ENCODE assay signal across 22 cellular contexts in the genomic region with DNA sequence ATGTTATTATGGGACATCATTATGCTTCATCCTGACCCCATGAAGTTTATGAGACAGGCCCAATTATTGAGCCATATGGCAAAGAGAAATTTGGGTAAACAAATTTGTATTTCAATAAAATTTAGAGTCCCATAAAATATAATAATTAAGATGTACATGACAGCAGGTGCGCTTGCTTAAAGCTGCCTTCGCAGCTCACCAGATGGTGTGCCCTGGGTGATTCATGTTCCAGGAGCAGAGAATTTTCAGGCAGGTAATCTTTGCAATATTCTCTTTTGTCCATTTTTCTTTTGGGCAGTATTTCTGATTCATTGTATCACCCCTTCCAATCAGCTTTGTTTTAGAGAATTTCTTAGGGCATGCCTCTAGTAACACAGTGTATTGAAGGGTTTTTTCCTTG.
"Had no signal": no experiment of that assay in that cellular context is flagged by ENCODE, and none has a peak within 500 bp of the region (broad histone marks: within the 10 kb centered on the region; RNA-seq: fewer than 3 reads in every experiment).

No MANE protein-coding gene starts in this region.

- H3K27me3 ChIP-seq: ovary had no signal

- DNase-seq: activated CD4-positive, alpha-beta memory T cell treated with anti-CD3 and anti-CD28 coated beads for 36 hours; activated CD4-positive, alpha-beta T cell treated with anti-CD3 and anti-CD28 coated beads for 48 hours; activated CD4-positive, CD25-positive, alpha-beta regulatory T cell; activated effector memory CD4-positive, alpha-beta T cell treated with Interleukin-2 at 50 U/mL for 16 hours; activated naive CD4-positive, alpha-beta T cell treated with anti-CD3 and anti-CD28 coated beads for 36 hours; activated naive CD8-positive, alpha-beta T cell treated with anti-CD3 and anti-CD28 coated beads, Interleukin-2, amount 10 ng/mL, durations not matched to agents 7 days and 5 days; activated T-cell treated with anti-CD3 and anti-CD28 coated beads, Interleukin-2, amount 50 U/mL, for 72 hours; amniotic stem cell; effector CD8-positive, alpha-beta T cell; erythroblast; foreskin melanocyte; kidney glomerular epithelial cell; left ventricle myocardium inferior; naive thymus-derived CD8-positive, alpha-beta T cell; ovary; stimulated activated CD4-positive, alpha-beta T cell treated with anti-CD3 and anti-CD28 coated beads, Interleukin-2, amount 100 ng/mL, for 48 hours; stimulated activated CD8-positive, alpha-beta memory T cell treated with anti-CD3 and anti-CD28 coated beads, Interleukin-4, amount 100 ng/mL, for 48 hours; stimulated activated naive B cell treated with anti-CD40 and anti-IgM and Interleukin-4, amounts not matched to agents 10 μg/mL and 1 μg/mL and 100 μg/mL, for 72 hours; T1000; transverse colon had no signal

- H3K27ac ChIP-seq: left ventricle myocardium inferior, neutrophil, ovary, prostate gland, transverse colon had no signal

- H3K36me3 ChIP-seq: left ventricle myocardium inferior, neutrophil, ovary, prostate gland, transverse colon had no signal

- H3K4me1 ChIP-seq: left ventricle myocardium inferior, prostate gland, transverse colon had no signal

- H3K4me3 ChIP-seq: left ventricle myocardium inferior, ovary, prostate gland, transverse colon had no signal

- H3K9me3 ChIP-seq: neutrophil, ovary, prostate gland, transverse colon had no signal
